8 cellular contexts compared by ENCODE assay signal in the genomic region with DNA sequence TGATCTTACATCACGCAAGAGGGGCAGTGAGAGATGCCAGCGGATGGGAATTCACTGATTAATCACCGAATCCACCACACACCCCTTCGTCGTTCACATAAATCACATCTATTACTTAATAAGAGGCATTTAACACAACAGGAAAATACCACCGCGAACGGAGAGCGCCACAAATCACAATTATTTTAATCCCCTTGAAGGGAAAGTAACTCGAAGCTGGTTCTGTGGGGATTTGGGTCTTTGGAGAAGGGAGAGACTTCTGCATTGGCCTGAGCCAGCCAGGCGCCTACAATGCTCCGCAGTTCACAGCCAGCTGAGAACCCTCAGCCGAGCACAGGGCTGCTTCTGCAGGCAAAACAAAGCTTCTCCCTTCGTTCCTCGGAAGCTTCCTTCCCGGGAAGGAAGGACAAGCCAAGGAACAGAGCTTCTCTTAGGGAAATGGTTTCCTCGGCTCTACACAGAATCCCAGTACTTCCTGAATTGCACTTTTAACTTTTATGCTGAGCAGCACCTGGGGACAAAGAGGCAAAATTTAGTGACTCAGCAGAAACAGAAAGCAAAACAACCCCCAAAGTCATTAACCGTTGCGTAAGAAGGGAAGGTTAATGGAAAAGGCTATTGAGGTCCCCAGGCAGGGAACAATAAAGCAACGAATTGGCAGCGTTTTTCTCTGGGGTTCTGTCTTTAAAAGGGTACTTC. TPM values are rescaled to one million over a fixed set of nuclear protein-coding genes. Genes with fewer than 3 reads are reported as not detected.
A peak's percentile ranks its signal among the peaks of the same experiment; 100 is the strongest.
DNase-seq lines count a peak whose midpoint lies in the region; ATAC-seq, FAIRE-seq and TF ChIP-seq lines count a peak whose summit lies in the region.

A gene (minus strand): TSS at position 1 of the 699 bp plus-strand sequence. CDS start 287 bp downstream, outside the sequence.

- H2AFZ ChIP-seq in KMS-11 (ENCODE audit: low read depth) = peak within 1 kb of the TSS; percentile 92

- DNase-seq in iPS-NIHi11 (ENCODE audit: low spot score) (peak; percentile 36), small intestine (peak; percentile 68), NOMO-1 treated with DMSO at 0.1 percent for 48 hours (lab: John Stamatoyannopoulos, UW; ENCODE audit: unreplicated experiment) (no peak), NCI-H774 (lab: John Stamatoyannopoulos, UW) (no peak)

- FAIRE-seq in small intestine (lab: Jason Lieb, UNC) = no peak

- H4K20me1 ChIP-seq in BLaER1 = no peaks in the 10 kb centered on the region
- no peaks in the 10 kb centered on the region for H4K20me1 ChIP-seq in KMS-11 (ENCODE audit: insufficient read depth)

- H3K27me3 ChIP-seq in BLaER1 = no peaks in the 10 kb centered on the region
- H3K27me3 ChIP-seq in KMS-11 (ENCODE audit: insufficient read depth, low read depth) = no peaks in the 10 kb centered on the region
- peaks cover 0 to 7% of the 10 kb centered on the region in 2 donors for H3K27me3 ChIP-seq in small intestine (ENCODE audit: control insufficient read depth in 2 of 2, insufficient read depth in 2 of 2, low read length in 2 of 2)

- H3K36me3 ChIP-seq in BLaER1 (no peaks in the 10 kb centered on the region), KMS-11 (ENCODE audit: insufficient read depth) (no peaks in the 10 kb centered on the region), small intestine (ENCODE audit: control insufficient read depth in 2 of 2, insufficient read depth in 2 of 2, low read length in 2 of 2) (no peaks in the 10 kb centered on the region)

- H3K79me2 ChIP-seq in KMS-11 (ENCODE audit: insufficient read depth, low read depth) = no peaks in the 10 kb centered on the region

- H3K4me2 ChIP-seq in BLaER1 (peak within 1 kb of the TSS; percentile 30; the same call in 1 of the 2 replicates), KMS-11 (peak within 1 kb of the TSS; percentile 60)

- no peak within 1 kb of the TSS for H3K9ac ChIP-seq in BLaER1
- H3K9ac ChIP-seq in KMS-11 = peak within 1 kb of the TSS; percentile 71

- H3K4me3 ChIP-seq in BLaER1 (no peak within 1 kb of the TSS; the same call in 1 of the 2 replicates), KMS-11 (IDR thresholded peaks at IDR 0.05; ENCODE audit: insufficient read depth, low read depth, low read length) (no peak within 1 kb of the TSS), small intestine (ENCODE audit: low read depth in 1 of 2, low read length in 2 of 2) (peak within 1 kb of the TSS in 1 of 2 donors; percentile 22)

- H3K27ac ChIP-seq in BLaER1 = no peak within 1 kb of the TSS
- no peak within 1 kb of the TSS; the same call in 1 of the 2 replicates for H3K27ac ChIP-seq in KMS-11
- H3K27ac ChIP-seq in small intestine (ENCODE audit: low read depth in 1 of 2, low read length in 1 of 2) = no peak within 1 kb of the TSS

- 1 to 2% (median 2%) methylated on average over 21 of the region's 21 CpGs for WGBS in small intestine, 3 donors

- TF ChIP-seq CTCF in KMS-11 (conservative IDR thresholded peaks at IDR 0.05; ENCODE audit: low read depth, low read length) = no peak
- TF ChIP-seq CTCF in brain (conservative IDR thresholded peaks at IDR 0.05) = no peak

- H3K9me3 ChIP-seq in BLaER1 (peaks cover 18% of the 10 kb centered on the region), small intestine (ENCODE audit: control insufficient read depth, low read depth) (no peaks in the 10 kb centered on the region)

- H3K4me3 Mint-ChIP-seq in brain = peak within 1 kb of the TSS; percentile 92 to 99 (median 94)

- H3K4me1 Mint-ChIP-seq in brain = peaks cover 35% of the 10 kb centered on the region

- H3K4me1 ChIP-seq in BLaER1 = no peaks in the 10 kb centered on the region
- no peaks in the 10 kb centered on the region for H3K4me1 ChIP-seq in KMS-11 (ENCODE audit: low read depth, poor library complexity, severe bottlenecking)
- no peaks in the 10 kb centered on the region for H3K4me1 ChIP-seq in small intestine (ENCODE audit: control insufficient read depth in 2 of 2, insufficient read depth in 1 of 2, low read depth in 1 of 2, low read length in 1 of 2)

- H3K27me3 Mint-ChIP-seq in brain = peaks cover 45% of the 10 kb centered on the region

- H3K27ac Mint-ChIP-seq in brain = peak within 1 kb of the TSS; percentile 91 to 99 (median 93)

- no peaks in the 10 kb centered on the region for H3K36me3 Mint-ChIP-seq in brain

- peaks cover 0 to 3% (median 0%) of the 10 kb centered on the region in 5 experiments for H3K9me3 Mint-ChIP-seq in brain

- ATAC-seq in GM19324 (IDR thresholded peaks at IDR 0.05; ENCODE audit: low FRiP score, unreplicated experiment) = peak; percentile 66

RNA-seq across cellular contexts. Expression of the gene that starts here (rescaled TPM):
- 0.98 TPM for polyA plus RNA-seq in brain (ENCODE audit: insufficient read depth, low read depth, low replicate concordance)
- under 1 TPM in 1 of 3 donors, not detected in 2; 0.07 TPM for polyA plus RNA-seq in small intestine

Comparison
In these comparisons a context has a peak if more than half of its experiments do, and no peak if none do; other contexts are left out.
1. Peak in DNase-seq in small intestine; RNA of the gene not detected or under 1 TPM.